Comparison of ENCODE assay signal across 8 cellular contexts in genomic region chr12:30753233-30753632, GRCh38. TPM values are rescaled to one million over a fixed set of nuclear protein-coding genes. Genes with fewer than 3 reads are reported as not detected.
DNase-seq lines count a peak whose midpoint lies in the region; ATAC-seq, FAIRE-seq and TF ChIP-seq lines count a peak whose summit lies in the region.

No MANE protein-coding gene starts in this region.

- peaks cover 15% of the 10 kb centered on the region for H3K36me3 Mint-ChIP-seq in nephron (ENCODE audit: low read depth)

- no peaks in the 10 kb centered on the region for H4K20me1 ChIP-seq in K562 (replicated peaks; ENCODE audit: control insufficient read depth, insufficient read depth, low read length)

- peaks cover 12% of the 10 kb centered on the region; the same call in 1 of the 3 replicates for H3K79me2 ChIP-seq in K562 (ENCODE audit: control insufficient read depth, insufficient read depth, low read length)

- peak overlapping the region; percentile 95 to 97 (median 96) for H3K4me3 Mint-ChIP-seq in nephron

- H3K4me3 ChIP-seq in NT2/D1 (ENCODE audit: insufficient read length, low read depth) (peak overlapping the region; percentile 68), K562 (peak overlapping the region; percentile 64; the same call in 1 of the 2 replicates), adrenal gland (no peak overlapping the region)

- H3K9me1 ChIP-seq in K562 (ENCODE audit: control insufficient read depth, insufficient read depth, low read length), result no peaks in the 10 kb centered on the region

- H3K27me3 Mint-ChIP-seq in nephron (ENCODE audit: low read depth), result no peaks in the 10 kb centered on the region

- no TSS peak for BruUV-seq in K562 (replicated peaks; lab: Mats Ljungman, UMichigan)

- ATAC-seq in K562 (peak; percentile 65), GM18511 (IDR thresholded peaks at IDR 0.05; ENCODE audit: unreplicated experiment) (no peak)

- TF ChIP-seq POLR2A in K562 (conservative IDR thresholded peaks at IDR 0.05) (no peak), adrenal gland (IDR thresholded peaks at IDR 0.05) (no peak)

- TF ChIP-seq CTCF in K562 (IDR thresholded peaks at IDR 0.05 in 2 of 3, conservative IDR thresholded peaks at IDR 0.05 in 1 of 3; ENCODE audit: insufficient read depth in 2 of 3, low read depth in 1 of 3, low read length in 3 of 3), result peak; percentile 44 to 67 (median 54); a peak in 5 of 6 replicates
- TF ChIP-seq CTCF in nephron (IDR thresholded peaks at IDR 0.05; ENCODE audit: unreplicated experiment in 3 of 3), result peak; percentile 32 to 49 (median 44)
- no peak for TF ChIP-seq CTCF in adrenal gland (IDR thresholded peaks at IDR 0.05)

- peak overlapping the region; percentile 77 for H3K9ac ChIP-seq in NT2/D1 (ENCODE audit: insufficient read length, low read depth)
- peak overlapping the region in 1 of 2 experiments; percentile 57; a peak in 2 of 4 replicates for H3K9ac ChIP-seq in K562 (ENCODE audit: insufficient read depth in 1 of 2, low read depth in 2 of 2, low read length in 2 of 2)

- H3K4me2 ChIP-seq in K562 (ENCODE audit: insufficient read depth, low read length), result peak overlapping the region; percentile 92

- no peak overlapping the region; the same call in 2 of the 3 replicates for H3K27ac ChIP-seq in K562 (ENCODE audit: extremely low read depth, low read depth, low read length)
- no peak overlapping the region for H3K27ac ChIP-seq in adrenal gland

- peak overlapping the region; percentile 74 to 96 (median 84) for H3K27ac Mint-ChIP-seq in nephron

- POLR2A ChIA-PET in K562 (lab: Yijun Ruan, JAX), result interaction anchor here (0.8 to 2.2 kb wide), 7 partner anchors 10 to 58 kb away, joined by 3 to 6 read pairs (median 3); partner anchors contain the start of gene IPO8

- DNase-seq in A172 (ENCODE audit: low spot score) (peak; percentile 41), ELF-1 (ENCODE audit: low read depth, low spot score) (peak; percentile 69), NT2/D1 (ENCODE audit: low read depth, low spot score) (peak; percentile 69), K562 (ENCODE audit: extremely low read depth in 1 of 4, low spot score in 3 of 4) (peak; percentile 34 to 73 (median 43)), adrenal gland (no peak)
- DNase-seq in central memory CD4-positive, alpha-beta T cell, result no peak

- CTCF ChIA-PET in K562 (lab: Yijun Ruan, JAX; ENCODE audit: low intra/inter-chr PET ratio), result no interaction called here

- TF ChIP-seq RAD21 in K562 (CRISPR knock-in tag; conservative IDR thresholded peaks at IDR 0.05 in 1 of 2, IDR thresholded peaks at IDR 0.05 in 1 of 2), result peak in 1 of 2 experiments; percentile 20; a peak in 1 of 4 replicates

- H3K9me3 Mint-ChIP-seq in nephron, result no peaks in the 10 kb centered on the region

- in situ Hi-C loops in K562 (cut with MboI), result no loop called here

- H3K36me3 ChIP-seq in NT2/D1 (ENCODE audit: insufficient read depth, insufficient read length, low read length) (peaks cover 40% of the 10 kb centered on the region), K562 (ENCODE audit: control insufficient read depth, insufficient read depth, low read length) (no peaks in the 10 kb centered on the region), adrenal gland (replicated peaks in 1 of 2) (no peaks in the 10 kb centered on the region)

- H2AFZ ChIP-seq in K562 (ENCODE audit: low read depth, low read length), result peak overlapping the region; percentile 85

- intact Hi-C loops in K562 (cut with micrococcal nuclease) (no loop called here), adrenal gland (cut with DNase I) (no loop called here)

- TF ChIP-seq EP300 in K562 (IDR thresholded peaks at IDR 0.05; ENCODE audit: low read length), result no peak

- H3K4me1 ChIP-seq in NT2/D1 (ENCODE audit: insufficient read depth, insufficient read length), result peaks cover 6% of the 10 kb centered on the region
- H3K4me1 ChIP-seq in K562 (replicated peaks in 1 of 2; ENCODE audit: control insufficient read depth in 2 of 2, insufficient read depth in 2 of 2, low read length in 2 of 2), result peaks cover 16 to 37% of the 10 kb centered on the region in 2 experiments; a peak in 3 of 5 replicates
- peaks cover 12 to 27% of the 10 kb centered on the region in 2 donors for H3K4me1 ChIP-seq in adrenal gland (replicated peaks in 1 of 2)

- peaks cover 7% of the 10 kb centered on the region for H3K27me3 ChIP-seq in NT2/D1 (ENCODE audit: insufficient read depth, insufficient read length)
- no peaks in the 10 kb centered on the region for H3K27me3 ChIP-seq in K562 (ENCODE audit: control insufficient read depth in 2 of 2, insufficient read depth in 2 of 2, low read length in 2 of 2)
- no peaks in the 10 kb centered on the region for H3K27me3 ChIP-seq in adrenal gland

- peak; percentile 26 for FAIRE-seq in K562 (lab: Jason Lieb, UNC)

- WGBS in K562 (ENCODE audit: insufficient coverage, low coverage, missing lambda C conversion rate), result 20% methylated on average over 3 of the region's 3 CpGs
- WGBS in adrenal gland, 4 donors, result 83 to 85% (median 84%) methylated on average over 3 of the region's 3 CpGs

- peaks cover 48% of the 10 kb centered on the region for H3K4me1 Mint-ChIP-seq in nephron

- H3K9me3 ChIP-seq in NT2/D1 (ENCODE audit: insufficient read depth, low read length) (no peaks in the 10 kb centered on the region), K562 (replicated peaks; ENCODE audit: control insufficient read depth, insufficient read depth, low read depth, low read length) (no peaks in the 10 kb centered on the region), adrenal gland (replicated peaks in 1 of 3) (no peaks in the 10 kb centered on the region)

TF ChIP-seq in K562, 482 proteins besides CTCF, POLR2A, EP300 and RAD21 (continues in another document):
- TF ChIP-seq, protein P1, sequence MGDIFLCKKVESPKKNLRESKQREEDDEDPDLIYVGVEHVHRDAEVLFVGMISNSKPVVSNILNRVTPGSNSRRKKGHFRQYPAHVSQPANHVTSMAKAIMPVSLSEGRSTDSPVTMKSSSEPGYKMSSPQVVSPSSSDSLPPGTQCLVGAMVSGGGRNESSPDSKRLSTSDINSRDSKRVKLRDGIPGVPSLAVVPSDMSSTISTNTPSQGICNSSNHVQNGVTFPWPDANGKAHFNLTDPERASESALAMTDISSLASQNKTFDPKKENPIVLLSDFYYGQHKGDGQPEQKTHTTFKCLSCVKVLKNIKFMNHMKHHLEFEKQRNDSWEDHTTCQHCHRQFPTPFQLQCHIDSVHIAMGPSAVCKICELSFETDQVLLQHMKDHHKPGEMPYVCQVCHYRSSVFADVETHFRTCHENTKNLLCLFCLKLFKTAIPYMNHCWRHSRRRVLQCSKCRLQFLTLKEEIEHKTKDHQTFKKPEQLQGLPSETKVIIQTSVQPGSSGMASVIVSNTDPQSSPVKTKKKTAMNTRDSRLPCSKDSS (IDR thresholded peaks at IDR 0.05; ENCODE audit: low read depth, partially characterized antibody), result no peak
- TF ChIP-seq TBP (optimal IDR thresholded peaks at IDR 0.05; ENCODE audit: low read depth, low read length), result peak; percentile 15

RNA-seq across cellular contexts. Expression of gene CAPRIN2, which starts 1.5 kb away (rescaled TPM):
- total RNA-seq in A172 (2014; rRNA removed; shearing (Covaris generic)), result 21.9 and 29.3 TPM in 2 replicates
- total RNA-seq in K562 (2011; cell fraction: chromatin; rRNA removed; ENCODE audit: low replicate concordance), result 22.1 and 98.5 TPM in 2 replicates
- 8.2 and 17.9 TPM in 2 replicates for total RNA-seq in K562 (2011; cell fraction: nucleolus; rRNA removed)
- total RNA-seq in K562 (2011; cell fraction: nucleoplasm; rRNA removed), result 28.2 and 33.9 TPM in 2 replicates
- total RNA-seq in K562 (2014; rRNA removed) (5.3 and 6.7 TPM in 2 replicates), K562 (2014; rRNA removed; fragmentation: Illumina TruSeq; extraction: Trizol) (8.9 and 10.0 TPM in 2 replicates), K562 (2015; rRNA removed; fragmentation: Illumina TruSeq; extraction: Trizol) (8.2 and 9.4 TPM in 2 replicates), K562 (2021) (7.4 and 8.3 TPM in 2 replicates), adrenal gland (10 to 100 TPM; 12.1 to 29.4 (median 22.2) TPM)
- polyA plus RNA-seq in K562 (2011; rRNA removed) (12.3 and 14.5 TPM in 2 replicates), K562 (2014; fragmentation: Illumina TruSeq; extraction: Trizol) (11.1 and 12.3 TPM in 2 replicates), K562 (2014; fragmentation: Nextera tagmentation; extraction: Ambion mirVana) (1 to 10 TPM; 2.3 to 3.4 TPM), K562 (2014; rRNA removed) (8.8 and 9.4 TPM in 2 replicates), adrenal gland (10 to 100 TPM; 26.5 to 40.4 (median 32.9) TPM)
- 3.6 and 6.2 TPM in 2 replicates for polyA plus RNA-seq in K562 (2011; cell fraction: cytosol; rRNA removed)
- 38.3 and 43.2 TPM in 2 replicates for polyA plus RNA-seq in K562 (2011; cell fraction: nucleus; rRNA removed)
- polyA plus RNA-seq in K562 (2012), result 5.6 and 10.0 TPM in 2 replicates
- polyA minus RNA-seq in K562 (2011; rRNA and poly(A)+ RNA removed), result 10.8 and 12.1 TPM in 2 replicates
- polyA minus RNA-seq in K562 (2011; cell fraction: cytosol; rRNA and poly(A)+ RNA removed), result 2.9 and 6.1 TPM in 2 replicates
- polyA minus RNA-seq in K562 (2011; cell fraction: nucleus; rRNA and poly(A)+ RNA removed), result 8.9 and 16.7 TPM in 2 replicates

RNA-seq across cellular contexts. Expression of gene IPO8, which starts 57.6 kb away (rescaled TPM):
- total RNA-seq in A172 (2014; rRNA removed; shearing (Covaris generic)), result 27.4 and 27.6 TPM in 2 replicates
- 26.7 and 70.1 TPM in 2 replicates for total RNA-seq in K562 (2011; cell fraction: chromatin; rRNA removed; ENCODE audit: low replicate concordance)
- total RNA-seq in K562 (2011; cell fraction: nucleolus; rRNA removed), result 13.5 and 17.1 TPM in 2 replicates
- total RNA-seq in K562 (2011; cell fraction: nucleoplasm; rRNA removed), result 21.3 and 37.5 TPM in 2 replicates
- 14.9 and 16.5 TPM in 2 replicates for total RNA-seq in K562 (2014; rRNA removed)
- total RNA-seq in K562 (2014; rRNA removed; fragmentation: Illumina TruSeq; extraction: Trizol), result 27.7 and 29.9 TPM in 2 replicates
- 24.1 and 24.7 TPM in 2 replicates for total RNA-seq in K562 (2015; rRNA removed; fragmentation: Illumina TruSeq; extraction: Trizol)
- 37.4 and 39.6 TPM in 2 replicates for total RNA-seq in K562 (2021)
- 15.5 and 22.9 TPM in 2 replicates for polyA plus RNA-seq in K562 (2011; rRNA removed)
- 6.8 and 9.9 TPM in 2 replicates for polyA plus RNA-seq in K562 (2011; cell fraction: cytosol; rRNA removed)
- polyA plus RNA-seq in K562 (2011; cell fraction: nucleus; rRNA removed), result 13.9 and 14.7 TPM in 2 replicates
- 19.1 and 23.0 TPM in 2 replicates for polyA plus RNA-seq in K562 (2012)
- polyA plus RNA-seq in K562 (2014; fragmentation: Illumina TruSeq; extraction: Trizol), result 26.4 and 29.1 TPM in 2 replicates
- 10 to 100 TPM in 1 of 2 experiments, 1 to 10 TPM in 1; 6.5 to 10.9 TPM for polyA plus RNA-seq in K562 (2014; fragmentation: Nextera tagmentation; extraction: Ambion mirVana)
- 16.2 and 26.9 TPM in 2 replicates for polyA plus RNA-seq in K562 (2014; rRNA removed)
- 48.5 and 55.2 TPM in 2 replicates for polyA minus RNA-seq in K562 (2011; rRNA and poly(A)+ RNA removed)
- polyA minus RNA-seq in K562 (2011; cell fraction: cytosol; rRNA and poly(A)+ RNA removed), result 19.3 and 27.5 TPM in 2 replicates
- polyA minus RNA-seq in K562 (2011; cell fraction: nucleus; rRNA and poly(A)+ RNA removed), result 20.3 and 29.1 TPM in 2 replicates
- 10 to 100 TPM; 31.4 to 64.6 (median 38.9) TPM for total RNA-seq in adrenal gland
- polyA plus RNA-seq in adrenal gland, result 10 to 100 TPM in 1 of 3 donors, 1 to 10 TPM in 2; 5.0 to 42.5 (median 8.2) TPM

Comparison
In these comparisons a context has a peak if more than half of its experiments do, and no peak if none do; other contexts are left out.
1. DNase-seq: peak in A172 (single experiment), ELF-1 (single experiment), NT2/D1 (single experiment) and K562 (4 of 4); none in central memory CD4-positive, alpha-beta T cell (single experiment) and adrenal gland (0 of 7).
2. H3K4me3 ChIP-seq: peak in NT2/D1 (single experiment) and K562 (single experiment); none in adrenal gland (0 of 4).
3. CTCF ChIP-seq: peak in K562 (3 of 3) and nephron (3 of 3); none in adrenal gland (0 of 6).